8 cellular contexts compared by ENCODE assay signal in the genomic region with DNA sequence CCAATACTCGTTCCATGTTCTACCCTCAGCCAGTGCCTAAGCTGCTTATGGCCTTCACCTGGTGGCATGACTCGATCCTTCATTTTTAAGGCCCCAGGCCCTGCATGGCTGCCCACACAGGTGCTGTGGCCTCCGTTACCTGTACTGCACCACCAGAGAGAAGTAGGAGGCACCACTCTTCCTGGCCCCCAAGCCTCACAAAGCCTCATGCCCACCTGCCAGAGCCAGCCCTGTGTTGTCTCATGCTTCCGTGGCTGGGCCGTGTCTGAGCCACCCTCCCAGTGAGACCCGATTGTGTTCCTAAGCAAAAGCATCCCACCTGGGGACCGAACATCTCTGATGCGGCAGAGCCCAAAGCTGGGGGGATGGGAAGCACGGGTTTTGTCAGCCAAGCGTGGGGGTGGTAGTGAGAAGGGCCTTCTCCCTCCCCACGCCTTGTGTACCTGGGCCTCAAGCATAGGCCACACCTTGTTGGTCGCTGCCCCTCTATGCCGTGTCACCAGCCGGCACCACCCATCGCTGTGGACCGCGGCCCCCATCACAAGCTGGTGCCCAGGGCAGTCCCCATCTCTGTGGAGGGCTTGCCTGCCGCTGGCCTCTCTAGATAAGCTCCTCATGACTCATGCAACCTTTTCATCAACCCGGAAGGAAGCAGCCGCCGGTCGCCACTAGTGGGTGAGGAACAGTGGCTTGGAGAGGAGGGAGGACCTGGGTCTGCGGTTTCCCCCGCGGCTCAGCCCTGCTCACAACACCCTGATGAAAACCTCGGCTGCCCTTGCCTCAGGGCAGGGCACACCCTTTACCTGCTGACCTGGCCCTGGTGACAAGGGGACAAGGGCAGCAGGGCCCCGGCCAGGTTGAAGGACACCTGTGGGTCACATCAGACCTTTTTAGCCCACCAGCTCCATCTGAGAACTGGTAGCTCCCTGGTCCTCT. TPM values are rescaled to one million over a fixed set of nuclear protein-coding genes. Genes with fewer than 3 reads are reported as not detected.
DNase-seq lines count a peak whose midpoint lies in the region; ATAC-seq lines count a peak whose summit lies in the region.

No MANE protein-coding gene starts in this region.

- H3K27ac Mint-ChIP-seq in T-cell = peak overlapping the region; percentile 98 to 99

- peaks cover 44% of the 10 kb centered on the region for H3K27me3 ChIP-seq in iPS-20b (ENCODE audit: insufficient read depth, low read length)

- H3K36me3 Mint-ChIP-seq in T-cell = peaks cover 11% of the 10 kb centered on the region

- POLR2A ChIA-PET in T-cell (lab: Charles Lee) = interaction anchor here (0.6 to 2.4 kb wide), 2 partner anchors 21 to 27 kb away, joined by 3 to 15 read pairs; partner anchors contain the start of gene CAPN10 (in 1 of the 2)

- DNase-seq in CMK (ENCODE audit: low read depth) (peak; percentile 91), HT1080 (ENCODE audit: low read depth) (peak; percentile 90), T-cell (peak; percentile 78 to 92 (median 88)), NCI-H2081 (lab: John Stamatoyannopoulos, UW) (no peak)
- peak; percentile 64 for DNase-seq in activated naive CD8-positive, alpha-beta T cell treated with anti-CD3 and anti-CD28 coated beads, Interleukin-2, amount 50 U/mL, for 16 hours (ENCODE audit: low read depth, low spot score)
- DNase-seq in stimulated activated CD4-positive, alpha-beta T cell treated with anti-CD3 and anti-CD28 coated beads, Interleukin-1b, Interleukin-23, amount 100 ng/mL, for 1 hour (ENCODE audit: low read depth in 2 of 2) = peak; percentile 64 to 81

- H3K36me3 ChIP-seq in iPS-20b (ENCODE audit: insufficient read depth, low read depth, low read length) = no peaks in the 10 kb centered on the region

- peaks cover 70 to 75% (median 72%) of the 10 kb centered on the region in 3 donors for H3K4me1 Mint-ChIP-seq in T-cell

- H3K27me3 Mint-ChIP-seq in T-cell = no peaks in the 10 kb centered on the region

- H3K4me3 ChIP-seq in iPS-20b (ENCODE audit: low read length) = peak overlapping the region; percentile 43; the same call in 1 of the 2 replicates

- peak overlapping the region; percentile 87 to 91 (median 90) for H3K4me3 Mint-ChIP-seq in T-cell

- CTCF ChIA-PET in T-cell (lab: Charles Lee) = interaction anchor here (1.0 to 4.5 kb wide), 9 partner anchors 8 to 139 kb away, joined by 3 to 51 read pairs (median 8); partner anchors contain the start of genes CAPN10 (in 2 of the 2), ANKMY1 (in 1 of the 2) and GPR35 (in 1 of the 2)

- H3K27ac ChIP-seq in iPS-20b (ENCODE audit: low read length) = no peak overlapping the region

- 0 out of 2 replicates have a peak, but pooled peaks cover 3% of the 10 kb centered on the region for H3K4me1 ChIP-seq in iPS-20b (ENCODE audit: insufficient read depth, low read length)

- no peak overlapping the region for H3K9ac ChIP-seq in iPS-20b (ENCODE audit: low read depth, low read length)

- H3K9me3 ChIP-seq in iPS-20b (ENCODE audit: insufficient read depth, low read depth, low read length) = no peaks in the 10 kb centered on the region

- ATAC-seq in GM19463 (IDR thresholded peaks at IDR 0.05; ENCODE audit: unreplicated experiment) = peak; percentile 25
- ATAC-seq in T-cell (replicated peaks in 1 of 4) = peak; percentile 50 to 58 (median 54)

- H3K9me3 Mint-ChIP-seq in T-cell = no peaks in the 10 kb centered on the region

RNA-seq across cellular contexts. Expression of gene RNPEPL1, which starts 2.7 kb away (rescaled TPM):
- total RNA-seq in HT1080 (2014; rRNA removed; shearing (Covaris generic)) = 19.2 and 23.6 TPM in 2 replicates
- polyA plus RNA-seq in HT1080 (2015; cell fraction: cytosol; rRNA removed) = 63.9 and 66.6 TPM in 2 replicates
- 52.2 and 65.4 TPM in 2 replicates for polyA plus RNA-seq in HT1080 (2015; cell fraction: nucleus; rRNA removed)
- 100 to 1,000 TPM in 4 of 5 donors, 10 to 100 TPM in 1; 87.6 to 202 (median 189) TPM for total RNA-seq in T-cell

RNA-seq across cellular contexts. Expression of gene DUSP28, which starts 5.4 kb away (rescaled TPM):
- 3.6 and 4.9 TPM in 2 replicates for total RNA-seq in HT1080 (2014; rRNA removed; shearing (Covaris generic))
- polyA plus RNA-seq in HT1080 (2015; cell fraction: cytosol; rRNA removed) = 4.3 and 5.4 TPM in 2 replicates
- 4.9 and 6.0 TPM in 2 replicates for polyA plus RNA-seq in HT1080 (2015; cell fraction: nucleus; rRNA removed)
- total RNA-seq in T-cell = 10 to 100 TPM; 11.0 to 17.3 (median 15.4) TPM

RNA-seq across cellular contexts. Expression of gene ANKMY1, which starts 7.7 kb away (rescaled TPM):
- total RNA-seq in HT1080 (2014; rRNA removed; shearing (Covaris generic)) = 5.9 and 6.0 TPM in 2 replicates
- 7.0 and 8.3 TPM in 2 replicates for polyA plus RNA-seq in HT1080 (2015; cell fraction: cytosol; rRNA removed)
- 19.7 and 23.9 TPM in 2 replicates for polyA plus RNA-seq in HT1080 (2015; cell fraction: nucleus; rRNA removed)
- total RNA-seq in T-cell = 10 to 100 TPM; 44.6 to 89.5 (median 79.8) TPM

RNA-seq across cellular contexts. Expression of gene CAPN10, which starts 21.0 kb away (rescaled TPM):
- 31.2 and 37.9 TPM in 2 replicates for total RNA-seq in HT1080 (2014; rRNA removed; shearing (Covaris generic))
- polyA plus RNA-seq in HT1080 (2015; cell fraction: cytosol; rRNA removed) = 12.7 and 15.9 TPM in 2 replicates
- polyA plus RNA-seq in HT1080 (2015; cell fraction: nucleus; rRNA removed) = 58.4 and 63.9 TPM in 2 replicates
- 100 to 1,000 TPM in 2 of 5 donors, 10 to 100 TPM in 3; 73.3 to 107 (median 96.1) TPM for total RNA-seq in T-cell

RNA-seq across cellular contexts. Expression of gene GPR35, which starts 59.7 kb away (rescaled TPM):
- 0.05 TPM in 1 of 2 replicates, not detected in the other for total RNA-seq in HT1080 (2014; rRNA removed; shearing (Covaris generic))
- polyA plus RNA-seq in HT1080 (2015; cell fraction: cytosol; rRNA removed) = 0.06 and 0.12 TPM in 2 replicates
- polyA plus RNA-seq in HT1080 (2015; cell fraction: nucleus; rRNA removed) = 0.18 and 0.32 TPM in 2 replicates
- total RNA-seq in T-cell = 10 to 100 TPM in 3 of 5 donors, 1 to 10 TPM in 2; 6.2 to 16.2 (median 10.4) TPM

Comparison
In these comparisons a context has a peak if more than half of its experiments do, and no peak if none do; other contexts are left out.
1. DNase-seq: peak in CMK (single experiment), HT1080 (single experiment), T-cell (34 of 34), activated naive CD8-positive, alpha-beta T cell treated with anti-CD3 and anti-CD28 coated beads, Interleukin-2, amount 50 U/mL, for 16 hours (single experiment) and stimulated activated CD4-positive, alpha-beta T cell treated with anti-CD3 and anti-CD28 coated beads, Interleukin-1b, Interleukin-23, amount 100 ng/mL, for 1 hour (2 of 2); none in NCI-H2081 (0 of 2).